In the genomic region with DNA sequence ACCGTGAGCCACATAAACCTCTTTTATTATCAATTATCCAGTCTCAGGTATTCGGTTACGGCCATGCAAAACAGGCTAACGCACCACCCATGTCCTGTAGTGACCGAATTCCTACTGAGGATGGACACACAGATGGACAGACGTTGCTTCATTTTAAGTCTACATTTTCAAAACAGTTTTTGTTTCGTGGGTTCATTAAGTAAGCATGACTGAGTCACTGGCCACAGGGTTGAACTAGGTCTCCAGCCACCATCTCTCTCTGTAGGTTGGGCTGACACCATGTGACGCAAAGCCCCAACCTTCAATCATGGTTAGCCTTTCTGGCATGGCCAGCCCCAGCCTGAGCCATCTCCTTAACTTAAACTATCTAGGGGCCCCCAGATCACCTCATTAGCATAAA, we compare ENCODE assay signal across 21 cellular contexts.
DNase-seq lines count a peak whose midpoint lies in the region; ATAC-seq and TF ChIP-seq lines count a peak whose summit lies in the region.
"Had no signal": no experiment of that assay in that cellular context is flagged by ENCODE, and none has a peak within 500 bp of the region (broad histone marks: within the 10 kb centered on the region; RNA-seq: fewer than 3 reads in every experiment).

No MANE protein-coding gene starts in this region.

- intact Hi-C loops in IMR-90 (cut with micrococcal nuclease): no loop called here

- H3K4me1 ChIP-seq in IMR-90 (ENCODE audit: control insufficient read depth, insufficient read depth, low read length): peaks cover 3% of the 10 kb centered on the region; the same call in 1 of the 2 replicates
- H3K4me1 ChIP-seq: adrenal gland, right atrium auricular region had no signal

- H3K36me3 ChIP-seq in IMR-90 (ENCODE audit: control insufficient read depth, insufficient read depth, low read length) (no peaks in the 10 kb centered on the region), MG63 (no peaks in the 10 kb centered on the region)
- H3K36me3 ChIP-seq: adrenal gland, right atrium auricular region had no signal

- no peak overlapping the region for H3K27ac ChIP-seq in IMR-90 (ENCODE audit: insufficient read depth, low read length)
- H3K27ac ChIP-seq: adrenal gland, C4-2B, coronary artery, right atrium auricular region had no signal

- peak overlapping the region; percentile 67 for H3K27ac Mint-ChIP-seq in progenitor cell of endocrine pancreas
- H3K27ac Mint-ChIP-seq: activated T-helper 1 cell treated with anti-CD3 and anti-CD28 coated beads, Interleukin-12 subunit alpha, Interleukin-12 subunit beta, Interleukin-2, Interleukin-4 antibody, amounts not matched to agents 30 ng/mL and 10 ng/mL and 1 ng/mL, durations not matched to agents 14 hours and 24 hours and 36 hours; nephron; T-helper 17 cell; WTC11 had no signal

- H3K9ac ChIP-seq in IMR-90 (ENCODE audit: low read depth, low read length): no peak overlapping the region

- dilution Hi-C loops in IMR-90 (cut with HindIII; ENCODE audit: low sequenced_read_pairs, unreplicated experiment): no loop called here

- no peak overlapping the region for H3K4me3 Mint-ChIP-seq in progenitor cell of endocrine pancreas (ENCODE audit: low read depth)
- H3K4me3 Mint-ChIP-seq: activated T-helper 1 cell treated with anti-CD3 and anti-CD28 coated beads, Interleukin-12 subunit alpha, Interleukin-12 subunit beta, Interleukin-2, Interleukin-4 antibody, amounts not matched to agents 30 ng/mL and 10 ng/mL and 1 ng/mL, durations not matched to agents 14 hours and 24 hours and 36 hours; nephron; T-helper 17 cell; WTC11 had no signal

- no peak overlapping the region for H4K5ac ChIP-seq in IMR-90 (ENCODE audit: low read depth, low read length)

- H2AFZ ChIP-seq in IMR-90 (replicated peaks; ENCODE audit: low read length, poor library complexity): peak overlapping the region; percentile 58

- CTCF ChIA-PET in IMR-90 (lab: Yijun Ruan, JAX): no interaction called here

- H3K18ac ChIP-seq in IMR-90 (ENCODE audit: low read depth, low read length): no peak overlapping the region

- H2BK120ac ChIP-seq in IMR-90 (ENCODE audit: low read depth, low read length): peak overlapping the region; percentile 14; the same call in 1 of the 2 replicates

- H3K9me3 ChIP-seq in IMR-90 (ENCODE audit: control insufficient read depth, insufficient read depth, low read length) (peaks cover 4% of the 10 kb centered on the region; the same call in 1 of the 2 replicates), MG63 (no peaks in the 10 kb centered on the region)
- H3K9me3 ChIP-seq: adrenal gland, right atrium auricular region had no signal

- POLR2A ChIA-PET in IMR-90 (lab: Charles Lee; ENCODE audit: unreplicated experiment): no interaction called here

- H3K4ac ChIP-seq in IMR-90 (ENCODE audit: low read depth, low read length): peak overlapping the region; percentile 58; the same call in 1 of the 2 replicates

- in situ Hi-C loops in IMR-90 (cut with MboI; ENCODE audit: low sequenced_read_pairs): no loop called here

- no peak overlapping the region; the same call in 1 of the 2 replicates for H4K91ac ChIP-seq in IMR-90 (ENCODE audit: insufficient read depth, low read depth, low read length)

- ATAC-seq in IMR-90 (ENCODE audit: low read depth) (peak; percentile 96), GM19023 (IDR thresholded peaks at IDR 0.05; ENCODE audit: unreplicated experiment) (no peak)
- ATAC-seq: T-helper 17 cell, WTC11 had no signal

- no peak for TF ChIP-seq CTCF in IMR-90 (conservative IDR thresholded peaks at IDR 0.05; ENCODE audit: low read depth, low read length)
- no peak for TF ChIP-seq CTCF in choroid plexus epithelial cell (conservative IDR thresholded peaks at IDR 0.05; ENCODE audit: low read depth, low read length)
- TF ChIP-seq CTCF in progenitor cell of endocrine pancreas (IDR thresholded peaks at IDR 0.05; ENCODE audit: unreplicated experiment): no peak

- H3K4me2 ChIP-seq in IMR-90 (ENCODE audit: low read depth, low read length): no peak overlapping the region

- peaks cover 10% of the 10 kb centered on the region for H3K27me3 Mint-ChIP-seq in progenitor cell of endocrine pancreas

- DNase-seq in Daoy (ENCODE audit: low read depth): peak; percentile 15
- peak; percentile 90 for DNase-seq in IMR-90
- DNase-seq in choroid plexus epithelial cell (ENCODE audit: low read depth): peak; percentile 91
- no peak for DNase-seq in progenitor cell of endocrine pancreas (ENCODE audit: low spot score, unreplicated experiment)
- DNase-seq in MG63: no peak
- no peak for DNase-seq in erythroblast (lab: John Stamatoyannopoulos, UW)
- DNase-seq: adrenal gland; head of caudate nucleus; islet precursor cell; NCI-H226; SHP77 treated with DMSO at 0.1 percent for 48 hours; stimulated activated CD4-positive, alpha-beta T cell treated with anti-CD3 and anti-CD28 coated beads, Interleukin-1b, Interleukin-23, amount 100 ng/mL, for 48 hours; substantia nigra; T-helper 17 cell had no signal

- no peak for TF ChIP-seq RAD21 in IMR-90 (IDR thresholded peaks at IDR 0.05; ENCODE audit: low read length)

- H3K4me3 ChIP-seq in IMR-90 (ENCODE audit: insufficient read depth, low read depth, low read length) (no peak overlapping the region), choroid plexus epithelial cell (ENCODE audit: low read depth, low read length) (no peak overlapping the region), MG63 (no peak overlapping the region)
- H3K4me3 ChIP-seq: adrenal gland, coronary artery, right atrium auricular region had no signal

- BruUV-seq in IMR-90 (replicated peaks; lab: Mats Ljungman, UMichigan): no TSS peak

- H3K9me3 Mint-ChIP-seq in progenitor cell of endocrine pancreas (ENCODE audit: low read depth): peaks cover 6% of the 10 kb centered on the region
- H3K9me3 Mint-ChIP-seq: activated T-helper 1 cell treated with anti-CD3 and anti-CD28 coated beads, Interleukin-12 subunit alpha, Interleukin-12 subunit beta, Interleukin-2, Interleukin-4 antibody, amounts not matched to agents 30 ng/mL and 10 ng/mL and 1 ng/mL, durations not matched to agents 14 hours and 24 hours and 36 hours had no signal

- WGBS in IMR-90 (ENCODE audit: extremely low coverage in 2 of 2, insufficient read length in 1 of 2), 2 experiments: 90% methylated on average over 4 of the region's 8 CpGs; no CpG with 5 or more reads in 1 of the 2 experiments

- H3K14ac ChIP-seq in IMR-90 (replicated peaks; ENCODE audit: low read depth, low read length): no peak overlapping the region

- H3K56ac ChIP-seq in IMR-90 (ENCODE audit: extremely low read depth, insufficient read depth, low read length): no peak overlapping the region

- H3K9me1 ChIP-seq in IMR-90 (ENCODE audit: insufficient read depth, low read length): no peaks in the 10 kb centered on the region

- H2BK15ac ChIP-seq in IMR-90 (ENCODE audit: low read depth, low read length): no peak overlapping the region

- no peak overlapping the region for H2BK5ac ChIP-seq in IMR-90 (ENCODE audit: low read depth, low read length, poor library complexity, severe bottlenecking)

- no peaks in the 10 kb centered on the region for H4K20me1 ChIP-seq in IMR-90 (ENCODE audit: insufficient read depth, low read length)

- H3K4me1 Mint-ChIP-seq in progenitor cell of endocrine pancreas (ENCODE audit: low read depth): peaks cover 19% of the 10 kb centered on the region
- H3K4me1 Mint-ChIP-seq: T-helper 17 cell had no signal

- peaks cover 3% of the 10 kb centered on the region for H3K36me3 Mint-ChIP-seq in progenitor cell of endocrine pancreas (ENCODE audit: insufficient read depth)
- H3K36me3 Mint-ChIP-seq: WTC11 had no signal

- H3K23ac ChIP-seq in IMR-90 (ENCODE audit: low read depth, low read length): no peak overlapping the region

- no peaks in the 10 kb centered on the region for H3K79me1 ChIP-seq in IMR-90 (ENCODE audit: low read depth in 1 of 2, low read length in 2 of 2)

- H2AK9ac ChIP-seq in IMR-90 (replicated peaks; ENCODE audit: low read depth, low read length, poor library complexity): no peak overlapping the region

- H3K27me3 ChIP-seq in IMR-90 (ENCODE audit: control insufficient read depth, insufficient read depth, low read length): peaks cover 63% of the 10 kb centered on the region
- H3K27me3 ChIP-seq in MG63: no peaks in the 10 kb centered on the region
- H3K27me3 ChIP-seq: adrenal gland, right atrium auricular region had no signal

- no peak overlapping the region for H2BK20ac ChIP-seq in IMR-90 (ENCODE audit: low read depth, low read length)

- H4K8ac ChIP-seq in IMR-90 (ENCODE audit: low read depth in 2 of 2, low read length in 2 of 2): no peak overlapping the region

- H2AK5ac ChIP-seq in IMR-90 (ENCODE audit: low read depth, low read length): no peak overlapping the region

- TF ChIP-seq POLR2A in IMR-90 (IDR thresholded peaks at IDR 0.05; ENCODE audit: low read depth, low read length) (no peak), erythroblast (IDR thresholded peaks at IDR 0.05; ENCODE audit: low read length) (no peak)

TF ChIP-seq in IMR-90, 13 proteins besides CTCF, POLR2A, EP300 and RAD21 (continues in another document):
- TF ChIP-seq BHLHE40 (IDR thresholded peaks at IDR 0.05; ENCODE audit: low read depth, low read length) (no peak), MXI1 (IDR thresholded peaks at IDR 0.05; ENCODE audit: borderline replicate concordance, low read depth, low read length) (no peak), CEBPB (IDR thresholded peaks at IDR 0.05; ENCODE audit: low read depth, low read length) (peak; percentile 86), RCOR1 (IDR thresholded peaks at IDR 0.05; ENCODE audit: insufficient replicate concordance, low read length) (no peak), RFX5 (IDR thresholded peaks at IDR 0.05; ENCODE audit: low read depth, low read length) (no peak), SMC3 (IDR thresholded peaks at IDR 0.05; ENCODE audit: low read depth, low read length) (no peak), NFE2L2 (IDR thresholded peaks at IDR 0.05; ENCODE audit: low read depth, low read length) (no peak)
- TF ChIP-seq, protein P1, sequence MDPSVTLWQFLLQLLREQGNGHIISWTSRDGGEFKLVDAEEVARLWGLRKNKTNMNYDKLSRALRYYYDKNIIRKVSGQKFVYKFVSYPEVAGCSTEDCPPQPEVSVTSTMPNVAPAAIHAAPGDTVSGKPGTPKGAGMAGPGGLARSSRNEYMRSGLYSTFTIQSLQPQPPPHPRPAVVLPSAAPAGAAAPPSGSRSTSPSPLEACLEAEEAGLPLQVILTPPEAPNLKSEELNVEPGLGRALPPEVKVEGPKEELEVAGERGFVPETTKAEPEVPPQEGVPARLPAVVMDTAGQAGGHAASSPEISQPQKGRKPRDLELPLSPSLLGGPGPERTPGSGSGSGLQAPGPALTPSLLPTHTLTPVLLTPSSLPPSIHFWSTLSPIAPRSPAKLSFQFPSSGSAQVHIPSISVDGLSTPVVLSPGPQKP (IDR thresholded peaks at IDR 0.05; ENCODE audit: borderline replicate concordance, low read depth, low read length): no peak
- TF ChIP-seq, protein P2, sequence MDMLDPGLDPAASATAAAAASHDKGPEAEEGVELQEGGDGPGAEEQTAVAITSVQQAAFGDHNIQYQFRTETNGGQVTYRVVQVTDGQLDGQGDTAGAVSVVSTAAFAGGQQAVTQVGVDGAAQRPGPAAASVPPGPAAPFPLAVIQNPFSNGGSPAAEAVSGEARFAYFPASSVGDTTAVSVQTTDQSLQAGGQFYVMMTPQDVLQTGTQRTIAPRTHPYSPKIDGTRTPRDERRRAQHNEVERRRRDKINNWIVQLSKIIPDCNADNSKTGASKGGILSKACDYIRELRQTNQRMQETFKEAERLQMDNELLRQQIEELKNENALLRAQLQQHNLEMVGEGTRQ (IDR thresholded peaks at IDR 0.05; ENCODE audit: low read depth, low read length): peak; percentile 88

Comparison
In these comparisons a context has a peak if more than half of its experiments do, and no peak if none do; other contexts are left out.
1. DNase-seq: peak in Daoy (single experiment), IMR-90 (single experiment) and choroid plexus epithelial cell (single experiment); none in progenitor cell of endocrine pancreas (single experiment), MG63 (single experiment) and erythroblast (0 of 2).